In the genomic region with DNA sequence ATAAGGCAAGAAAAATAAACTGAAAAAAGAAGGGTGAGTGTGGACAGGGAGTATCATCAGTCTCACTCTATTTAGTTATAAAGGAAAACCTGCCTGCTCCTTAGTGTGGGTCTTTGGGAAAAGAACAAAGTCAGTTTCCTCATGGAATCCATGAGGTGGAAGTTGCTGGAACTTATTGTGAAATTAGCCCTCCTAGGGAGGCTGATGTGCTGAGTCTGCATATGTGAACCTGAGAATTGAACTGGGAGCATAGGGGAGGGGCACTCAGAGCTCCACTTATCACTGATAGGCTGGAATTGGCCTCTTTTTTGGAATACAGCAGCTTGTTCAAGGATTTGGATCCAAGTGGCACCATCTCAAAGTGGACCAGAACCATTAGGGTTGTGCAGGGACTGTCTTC, we compare ENCODE assay signal across 21 cellular contexts.
A peak's percentile ranks its signal among the peaks of the same experiment; 100 is the strongest.
DNase-seq lines count a peak whose midpoint lies in the region; ATAC-seq, FAIRE-seq and TF ChIP-seq lines count a peak whose summit lies in the region.
"Had no signal": no experiment of that assay in that cellular context is flagged by ENCODE, and none has a peak within 500 bp of the region (broad histone marks: within the 10 kb centered on the region; RNA-seq: fewer than 3 reads in every experiment).

No MANE protein-coding gene starts in this region.

- H3K4me3 Mint-ChIP-seq in WTC11: no peak overlapping the region
- H3K4me3 Mint-ChIP-seq: CD4-positive, alpha-beta T cell; H9 had no signal

- no TSS peak for BruUV-seq in K562 (replicated peaks; lab: Mats Ljungman, UMichigan)

- ATAC-seq in A549 (no peak), K562 (no peak), WTC11 (no peak)
- no peak for ATAC-seq in activated CD4-positive, CD25-positive, alpha-beta regulatory T cell treated with anti-CD3 and anti-CD28 coated beads, Interleukin-2, amount 50 U/mL, for 24 hours

- CTCF ChIA-PET in A549 (lab: Yijun Ruan, JAX) (interaction anchor here (0.5 kb wide), 1 partner anchor 399 kb away, joined by 3 read pairs; no protein-coding TSS in a partner anchor), K562 (lab: Yijun Ruan, JAX; ENCODE audit: low intra/inter-chr PET ratio) (no interaction called here), WTC11 (lab: Charles Lee) (no interaction called here)

- no peak for TF ChIP-seq CTCF in A549 (IDR thresholded peaks at IDR 0.05)
- TF ChIP-seq CTCF in K562 (IDR thresholded peaks at IDR 0.05 in 2 of 3, conservative IDR thresholded peaks at IDR 0.05 in 1 of 3; ENCODE audit: insufficient read depth in 2 of 3, low read depth in 1 of 3, low read length in 3 of 3): no peak
- no peak for TF ChIP-seq CTCF in WTC11 (IDR thresholded peaks at IDR 0.05)

- no peaks in the 10 kb centered on the region for H3K36me3 ChIP-seq in K562 (ENCODE audit: control insufficient read depth, insufficient read depth, low read length)

- TF ChIP-seq POLR2A in A549 (IDR thresholded peaks at IDR 0.05; ENCODE audit: low read length) (no peak), K562 (conservative IDR thresholded peaks at IDR 0.05) (no peak)

- POLR2A ChIA-PET in A549 (lab: Yijun Ruan, JAX): no interaction called here
- POLR2A ChIA-PET in K562 (lab: Yijun Ruan, JAX): no interaction called here
- POLR2A ChIA-PET in WTC11 (lab: Charles Lee): no interaction called here

- no peak for TF ChIP-seq RAD21 in A549 (conservative IDR thresholded peaks at IDR 0.05 in 1 of 2, IDR thresholded peaks at IDR 0.05 in 1 of 2)
- TF ChIP-seq RAD21 in K562 (CRISPR knock-in tag; conservative IDR thresholded peaks at IDR 0.05 in 1 of 2, IDR thresholded peaks at IDR 0.05 in 1 of 2): no peak

- no peaks in the 10 kb centered on the region for H3K27me3 Mint-ChIP-seq in WTC11 (ENCODE audit: low read depth)
- H3K27me3 Mint-ChIP-seq: CD4-positive, alpha-beta T cell had no signal

- FAIRE-seq in A549 (lab: Jason Lieb, UNC) (no peak), GM19239 (lab: Jason Lieb, UNC) (peak; percentile 65), K562 (lab: Jason Lieb, UNC) (no peak)
- FAIRE-seq: A204.1, GM12892, GM18507 had no signal

- H2AFZ ChIP-seq in K562 (ENCODE audit: low read depth, low read length): no peak overlapping the region

- H3K9me3 ChIP-seq in A549 (no peaks in the 10 kb centered on the region), K562 (replicated peaks; ENCODE audit: control insufficient read depth, insufficient read depth, low read depth, low read length) (no peaks in the 10 kb centered on the region)
- H3K9me3 ChIP-seq: Caco-2 had no signal

- DNase-seq in A549 (ENCODE audit: low read depth in 1 of 2, low spot score in 1 of 2): no peak
- DNase-seq in GM19239 (ENCODE audit: insufficient read length, low spot score): no peak
- DNase-seq in K562 (ENCODE audit: extremely low read depth in 1 of 4, low spot score in 3 of 4): peak in 2 of 4 experiments; percentile 20 to 26
- peak; percentile 16 for DNase-seq in fibroblast of gingiva (ENCODE audit: low read depth)
- DNase-seq in NCI-H2107 (lab: John Stamatoyannopoulos, UW): no peak
- no peak for DNase-seq in WTC11 (ENCODE audit: low spot score)
- DNase-seq in NCI-H526 treated with DMSO at 0.1 percent for 48 hours (lab: John Stamatoyannopoulos, UW): no peak
- DNase-seq: AML-193; Caco-2; CD4-positive, alpha-beta T cell; DMS153; DMS79; GDM1; GOT3; H9; KBM-7 had no signal

- no peaks in the 10 kb centered on the region for H3K4me1 ChIP-seq in A549
- no peaks in the 10 kb centered on the region; a peak in 2 of 5 replicates for H3K4me1 ChIP-seq in K562 (replicated peaks in 1 of 2; ENCODE audit: control insufficient read depth in 2 of 2, insufficient read depth in 2 of 2, low read length in 2 of 2)
- H3K4me1 ChIP-seq: Caco-2 had no signal

- H3K4me2 ChIP-seq in A549 (no peak overlapping the region), K562 (ENCODE audit: insufficient read depth, low read length) (no peak overlapping the region)

- H3K9ac ChIP-seq in K562 (ENCODE audit: insufficient read depth in 1 of 2, low read depth in 2 of 2, low read length in 2 of 2): no peak overlapping the region

- no peaks in the 10 kb centered on the region for H3K9me1 ChIP-seq in K562 (ENCODE audit: control insufficient read depth, insufficient read depth, low read length)

- in situ Hi-C loops in K562 (cut with MboI): no loop called here

- peaks cover 7% of the 10 kb centered on the region for H3K4me1 Mint-ChIP-seq in WTC11

- H3K4me3 ChIP-seq in A549: no peak overlapping the region
- H3K4me3 ChIP-seq in K562: no peak overlapping the region

- H3K9me3 Mint-ChIP-seq in WTC11: 0 out of 2 replicates have a peak, but pooled peaks cover 2% of the 10 kb centered on the region
- H3K9me3 Mint-ChIP-seq: CD4-positive, alpha-beta T cell; H9 had no signal

- intact Hi-C loops in K562 (cut with micrococcal nuclease): no loop called here

- no peaks in the 10 kb centered on the region for H3K27me3 ChIP-seq in K562 (ENCODE audit: control insufficient read depth in 2 of 2, insufficient read depth in 2 of 2, low read length in 2 of 2)

- H3K27ac ChIP-seq in A549 (no peak overlapping the region), K562 (ENCODE audit: extremely low read depth, low read depth, low read length) (no peak overlapping the region)
- H3K27ac ChIP-seq: C4-2B had no signal

- no peaks in the 10 kb centered on the region for H3K36me3 Mint-ChIP-seq in WTC11

- H3K27ac Mint-ChIP-seq in WTC11: no peak overlapping the region
- H3K27ac Mint-ChIP-seq: CD4-positive, alpha-beta T cell; H9 had no signal

- H3K79me2 ChIP-seq in K562 (ENCODE audit: control insufficient read depth, insufficient read depth, low read length): no peaks in the 10 kb centered on the region

- no peaks in the 10 kb centered on the region for H4K20me1 ChIP-seq in K562 (replicated peaks; ENCODE audit: control insufficient read depth, insufficient read depth, low read length)

- no peak for TF ChIP-seq EP300 in A549 (IDR thresholded peaks at IDR 0.05)
- TF ChIP-seq EP300 in K562 (IDR thresholded peaks at IDR 0.05; ENCODE audit: low read length): no peak

TF ChIP-seq in A549, 52 proteins besides CTCF, POLR2A, EP300 and RAD21:
- TF ChIP-seq MAFK (IDR thresholded peaks at IDR 0.05; ENCODE audit: partially characterized antibody) (peak; percentile 78), NFE2L2 (conservative IDR thresholded peaks at IDR 0.05; ENCODE audit: low read length) (no peak)

TF ChIP-seq in K562, 482 proteins besides CTCF, POLR2A, EP300 and RAD21 (continues in another document):
- TF ChIP-seq MAFF (IDR thresholded peaks at IDR 0.05; ENCODE audit: low read length) (peak; percentile 31; the same call in 1 of the 2 replicates), YY1 (IDR thresholded peaks at IDR 0.05; ENCODE audit: borderline replicate concordance in 1 of 3, control insufficient read depth in 1 of 3, extremely low read depth in 1 of 3, insufficient read depth in 3 of 3, insufficient read length in 1 of 3, insufficient replicate concordance in 2 of 3, low read depth in 1 of 3, low read length in 2 of 3) (no peak), HNRNPK (IDR thresholded peaks at IDR 0.05; ENCODE audit: low read depth, low read length, poor library complexity, severe bottlenecking) (no peak), ZNF316 (IDR thresholded peaks at IDR 0.05) (peak; percentile 79), MAFG (tag; conservative IDR thresholded peaks at IDR 0.05) (peak; percentile 66), TEAD4 (IDR thresholded peaks at IDR 0.05; ENCODE audit: low read length) (no peak), TEAD4 (CRISPR knock-in tag; IDR thresholded peaks at IDR 0.05; ENCODE audit: borderline replicate concordance) (no peak)
- TF ChIP-seq, protein P1, sequence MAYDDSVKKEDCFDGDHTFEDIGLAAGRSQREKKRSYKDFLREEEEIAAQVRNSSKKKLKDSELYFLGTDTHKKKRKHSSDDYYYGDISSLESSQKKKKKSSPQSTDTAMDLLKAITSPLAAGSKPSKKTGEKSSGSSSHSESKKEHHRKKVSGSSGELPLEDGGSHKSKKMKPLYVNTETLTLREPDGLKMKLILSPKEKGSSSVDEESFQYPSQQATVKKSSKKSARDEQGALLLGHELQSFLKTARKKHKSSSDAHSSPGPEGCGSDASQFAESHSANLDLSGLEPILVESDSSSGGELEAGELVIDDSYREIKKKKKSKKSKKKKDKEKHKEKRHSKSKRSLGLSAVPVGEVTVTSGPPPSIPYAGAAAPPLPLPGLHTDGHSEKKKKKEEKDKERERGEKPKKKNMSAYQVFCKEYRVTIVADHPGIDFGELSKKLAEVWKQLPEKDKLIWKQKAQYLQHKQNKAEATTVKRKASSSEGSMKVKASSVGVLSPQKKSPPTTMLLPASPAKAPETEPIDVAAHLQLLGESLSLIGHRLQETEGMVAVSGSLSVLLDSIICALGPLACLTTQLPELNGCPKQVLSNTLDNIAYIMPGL (CRISPR knock-in tag; IDR thresholded peaks at IDR 0.05): no peak

TF ChIP-seq in WTC11, 78 proteins besides CTCF, POLR2A, EP300 and RAD21 (continues in another document):
- TF ChIP-seq MXD4 (CRISPR knock-in tag; IDR thresholded peaks at IDR 0.05; ENCODE audit: borderline replicate concordance): no peak
- no peak for TF ChIP-seq FOXJ3 (CRISPR knock-in tag; IDR thresholded peaks at IDR 0.05; ENCODE audit: borderline replicate concordance)
- TF ChIP-seq ATF1 (CRISPR knock-in tag; IDR thresholded peaks at IDR 0.05): no peak
- no peak for TF ChIP-seq RORB (CRISPR knock-in tag; IDR thresholded peaks at IDR 0.05)
- no peak for TF ChIP-seq E2F5 (CRISPR knock-in tag; IDR thresholded peaks at IDR 0.05)
- no peak for TF ChIP-seq ETV6 (CRISPR knock-in tag; IDR thresholded peaks at IDR 0.05)
- TF ChIP-seq KAT7 (CRISPR knock-in tag; IDR thresholded peaks at IDR 0.05; ENCODE audit: borderline replicate concordance): no peak
- no peak for TF ChIP-seq ERG (CRISPR knock-in tag; IDR thresholded peaks at IDR 0.05)
